Comparison of ENCODE assay signal across 26 cellular contexts in genomic region chr20:63051186-63051860, GRCh38. TPM values are rescaled to one million over a fixed set of nuclear protein-coding genes. Genes with fewer than 3 reads are reported as not detected.
"Had no signal": no experiment of that assay in that cellular context is flagged by ENCODE, and none has a peak within 500 bp of the region (broad histone marks: within the 10 kb centered on the region; RNA-seq: fewer than 3 reads in every experiment).

No MANE protein-coding gene starts in this region.

- H3K36me3 ChIP-seq: neutrophil, tibial artery, upper lobe of left lung, vagina had no signal

- H3K4me3 ChIP-seq: coronary artery, lung, tibial artery, upper lobe of left lung, vagina had no signal

- H3K27ac Mint-ChIP-seq: endodermal cell; natural killer cell treated with Interleukin-12 subunit alpha and Interleukin-12 subunit beta and Interleukin-15 and Interleukin-18, amount 100 ng/mL, for 72 hours; stimulated activated memory B cell treated with anti-CD40 and anti-IgM and Interleukin-4, amounts not matched to agents 10 μg/mL and 1 μg/mL and 100 μg/mL, for 72 hours; stimulated activated naive CD8-positive, alpha-beta T cell treated with anti-CD3 and anti-CD28 coated beads, Interleukin-15, Interleukin-2, amounts not matched to agents 100 ng/mL and 50 ng/mL, for 24 hours had no signal

- H3K9me3 ChIP-seq: neutrophil, tibial artery, upper lobe of left lung, vagina had no signal

- DNase-seq: effector CD4-positive, alpha-beta T cell; endodermal cell; foreskin melanocyte; head of caudate nucleus; hippocampal formation; kidney glomerular epithelial cell; mesenchymal stem cell; midbrain; stimulated activated CD4-positive, alpha-beta T cell treated with anti-CD3 and anti-CD28 coated beads, Interleukin-15, amount 100 ng/mL, for 24 hours; stimulated activated CD4-positive, alpha-beta T cell treated with anti-CD3 and anti-CD28 coated beads, Interleukin-1b, Interleukin-23, amount 100 ng/mL, for 48 hours; stimulated activated CD4-positive, alpha-beta T cell treated with anti-CD3 and anti-CD28 coated beads, Interleukin-4, amount 100 ng/mL, for 24 hours; tibial artery had no signal

- H3K4me1 Mint-ChIP-seq: stimulated activated memory B cell treated with anti-CD40 and anti-IgM and Interleukin-4, amounts not matched to agents 10 μg/mL and 1 μg/mL and 100 μg/mL, for 72 hours had no signal

- H3K9me3 Mint-ChIP-seq: natural killer cell treated with Interleukin-12 subunit alpha and Interleukin-12 subunit beta and Interleukin-15 and Interleukin-18, amount 100 ng/mL, for 72 hours; stimulated activated naive CD8-positive, alpha-beta T cell treated with anti-CD3 and anti-CD28 coated beads, Interleukin-15, Interleukin-2, amounts not matched to agents 100 ng/mL and 50 ng/mL, for 24 hours had no signal

- H3K36me3 Mint-ChIP-seq: natural killer cell treated with Interleukin-12 subunit alpha and Interleukin-12 subunit beta and Interleukin-15 and Interleukin-18, amount 100 ng/mL, for 72 hours; stimulated activated memory B cell treated with anti-CD40 and anti-IgM and Interleukin-4, amounts not matched to agents 10 μg/mL and 1 μg/mL and 100 μg/mL, for 72 hours had no signal

- ATAC-seq: left lobe of liver; natural killer cell treated with Interleukin-12 subunit alpha and Interleukin-12 subunit beta and Interleukin-15 and Interleukin-18, amount 100 ng/mL, for 72 hours; right cardiac atrium; stimulated activated memory B cell treated with anti-CD40 and anti-IgM and Interleukin-4, amounts not matched to agents 10 μg/mL and 1 μg/mL and 100 μg/mL, for 72 hours had no signal

- H3K27ac ChIP-seq: coronary artery, neutrophil, tibial artery, upper lobe of left lung, vagina had no signal

- H3K4me3 Mint-ChIP-seq: endodermal cell; natural killer cell treated with Interleukin-12 subunit alpha and Interleukin-12 subunit beta and Interleukin-15 and Interleukin-18, amount 100 ng/mL, for 72 hours; stimulated activated memory B cell treated with anti-CD40 and anti-IgM and Interleukin-4, amounts not matched to agents 10 μg/mL and 1 μg/mL and 100 μg/mL, for 72 hours; stimulated activated naive CD8-positive, alpha-beta T cell treated with anti-CD3 and anti-CD28 coated beads, Interleukin-15, Interleukin-2, amounts not matched to agents 100 ng/mL and 50 ng/mL, for 24 hours had no signal

- H3K27me3 ChIP-seq: vagina had no signal

RNA-seq across cellular contexts. Expression of gene BHLHE23, which starts 44.6 kb away (rescaled TPM):
- total RNA-seq: cerebellum; dermis microvascular lymphatic vessel endothelial cell; endodermal cell; left lobe of liver; lung; natural killer cell treated with Interleukin-12 subunit alpha and Interleukin-12 subunit beta and Interleukin-15 and Interleukin-18, amount 100 ng/mL, for 72 hours; osteocyte; right cardiac atrium; upper lobe of left lung; vagina had no signal
- polyA plus RNA-seq: esophagus, lung, right cardiac atrium had no signal
